In genomic region chr17:13939222-13939621, GRCh38 we compare ENCODE assay signal across 1 cellular context.
TF ChIP-seq lines count a peak whose summit lies in the region.

No MANE protein-coding gene starts in this region.

TF ChIP-seq in HepG2, 621 proteins besides CTCF, POLR2A, EP300 and RAD21 (continued from another document):
- TF ChIP-seq E2F5 (CRISPR knock-in tag; conservative IDR thresholded peaks at IDR 0.05) (no peak), ZFP90 (CRISPR knock-in tag; IDR thresholded peaks at IDR 0.05; ENCODE audit: borderline replicate concordance) (no peak), STAG1 (CRISPR knock-in tag; IDR thresholded peaks at IDR 0.05) (peak; percentile 21; the same call in 1 of the 2 replicates)
